16 cellular contexts compared by ENCODE assay signal in the genomic region with DNA sequence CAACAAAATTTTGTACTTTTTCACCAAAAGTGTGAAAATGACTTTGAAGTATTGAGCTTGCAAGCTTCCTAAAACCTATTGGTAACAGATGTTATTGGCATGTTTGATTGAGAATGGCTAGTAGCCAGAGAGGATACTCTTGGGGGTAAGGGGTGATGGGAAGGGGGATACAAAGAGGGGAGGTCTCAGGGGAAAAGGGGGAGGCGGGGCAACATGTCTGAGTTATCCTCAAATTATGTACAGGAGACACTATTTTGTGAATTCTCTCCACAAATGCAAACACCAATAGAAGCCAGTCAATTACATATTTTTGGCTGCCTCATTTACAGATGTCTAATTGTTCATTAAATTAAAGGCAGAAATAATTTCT. TPM values are rescaled to one million over a fixed set of nuclear protein-coding genes. Genes with fewer than 3 reads are reported as not detected.
DNase-seq lines count a peak whose midpoint lies in the region; ATAC-seq and TF ChIP-seq lines count a peak whose summit lies in the region.
"Had no signal": no experiment of that assay in that cellular context is flagged by ENCODE, and none has a peak within 500 bp of the region (broad histone marks: within the 10 kb centered on the region; RNA-seq: fewer than 3 reads in every experiment).

No MANE protein-coding gene starts in this region.

- peaks cover 32% of the 10 kb centered on the region for H3K4me1 Mint-ChIP-seq in progenitor cell of endocrine pancreas (ENCODE audit: low read depth)

- H3K4me3 ChIP-seq in AG09309 (ENCODE audit: control insufficient read depth, low read depth, low read length) (peak overlapping the region; percentile 61), adipocyte (ENCODE audit: low read length) (peak overlapping the region; percentile 100), hepatocyte (no peak overlapping the region)

- TF ChIP-seq CTCF in AG09309 (IDR thresholded peaks at IDR 0.05; ENCODE audit: control insufficient read depth, insufficient read depth, low read depth, low read length, missing control alignments) (no peak), hepatocyte (IDR thresholded peaks at IDR 0.05; ENCODE audit: poor library complexity) (no peak), progenitor cell of endocrine pancreas (IDR thresholded peaks at IDR 0.05; ENCODE audit: unreplicated experiment) (no peak)

- intact Hi-C loops in left colon (cut with DNase I, micrococcal nuclease): no loop called here

- ATAC-seq in left colon (no peak), HG02798 (IDR thresholded peaks at IDR 0.05; ENCODE audit: poor library complexity, unreplicated experiment) (no peak), HG03460 (IDR thresholded peaks at IDR 0.05; ENCODE audit: unreplicated experiment) (no peak)
- ATAC-seq: stimulated activated naive B cell treated with anti-CD40 and anti-IgM and Interleukin-4, amounts not matched to agents 10 μg/mL and 1 μg/mL and 100 μg/mL, for 72 hours had no signal

- no peaks in the 10 kb centered on the region for H3K9me3 Mint-ChIP-seq in progenitor cell of endocrine pancreas (ENCODE audit: low read depth)
- H3K9me3 Mint-ChIP-seq: activated B cell treated with CpG ODN at 0.5 μM for 24 hours; stimulated activated naive B cell treated with anti-CD40 and anti-IgM and Interleukin-4, amounts not matched to agents 10 μg/mL and 1 μg/mL and 100 μg/mL, for 72 hours; T-helper 1 cell treated with Interleukin-12 subunit alpha and Interleukin-12 subunit beta and Interleukin-4 antibody, amounts not matched to agents 30 μg/mL and 1 μg/mL, for 36 hours had no signal

- no peak overlapping the region for H3K27ac ChIP-seq in hepatocyte
- H3K27ac ChIP-seq: HL-60 had no signal

- peaks cover 44% of the 10 kb centered on the region for H3K27me3 Mint-ChIP-seq in progenitor cell of endocrine pancreas

- H3K9me2 ChIP-seq in hepatocyte (replicated peaks; ENCODE audit: insufficient read depth): no peaks in the 10 kb centered on the region

- no peak for DNase-seq in AG09309 (ENCODE audit: low read depth)
- DNase-seq in adipocyte (ENCODE audit: low read depth): no peak
- no peak for DNase-seq in hepatocyte (ENCODE audit: low spot score)
- no peak for DNase-seq in progenitor cell of endocrine pancreas (ENCODE audit: low spot score, unreplicated experiment)
- DNase-seq in NOMO-1 (lab: John Stamatoyannopoulos, UW; ENCODE audit: unreplicated experiment in 2 of 2): no peak
- no peak for DNase-seq in left colon
- DNase-seq: activated B cell treated with CpG ODN at 0.5 μM for 24 hours; anterior cingulate cortex; dermis blood vessel endothelial cell; Karpas-422; NCI-H1436; stimulated activated naive B cell treated with anti-CD40 and anti-IgM and Interleukin-4, amounts not matched to agents 10 μg/mL and 1 μg/mL and 100 μg/mL, for 72 hours had no signal

- H3K27me3 ChIP-seq in adipocyte (replicated peaks; ENCODE audit: control insufficient read depth, insufficient read depth, low read length) (no peaks in the 10 kb centered on the region), hepatocyte (peaks cover 51% of the 10 kb centered on the region)

- no peak overlapping the region for H2AFZ ChIP-seq in hepatocyte

- peak overlapping the region; percentile 86 for H3K4me2 ChIP-seq in hepatocyte

- H4K20me1 ChIP-seq in hepatocyte (ENCODE audit: insufficient read depth, poor library complexity, severe bottlenecking): peaks cover 11% of the 10 kb centered on the region

- no peak overlapping the region for H3K27ac Mint-ChIP-seq in progenitor cell of endocrine pancreas
- H3K27ac Mint-ChIP-seq: activated B cell treated with CpG ODN at 0.5 μM for 24 hours; stimulated activated naive B cell treated with anti-CD40 and anti-IgM and Interleukin-4, amounts not matched to agents 10 μg/mL and 1 μg/mL and 100 μg/mL, for 72 hours; T-helper 1 cell treated with Interleukin-12 subunit alpha and Interleukin-12 subunit beta and Interleukin-4 antibody, amounts not matched to agents 30 μg/mL and 1 μg/mL, for 36 hours had no signal

- H3K36me3 Mint-ChIP-seq in progenitor cell of endocrine pancreas (ENCODE audit: insufficient read depth): no peaks in the 10 kb centered on the region
- H3K36me3 Mint-ChIP-seq: stimulated activated naive B cell treated with anti-CD40 and anti-IgM and Interleukin-4, amounts not matched to agents 10 μg/mL and 1 μg/mL and 100 μg/mL, for 72 hours had no signal

- 43% methylated on average over 1 of the region's 1 CpG for WGBS in hepatocyte (ENCODE audit: low lambda C conversion rate, missing lambda C conversion rate)

- H3K9ac ChIP-seq in adipocyte (ENCODE audit: low read length): peak overlapping the region; percentile 100

- H3K4me1 ChIP-seq in adipocyte (ENCODE audit: control insufficient read depth, insufficient read depth, low read length) (peaks cover 24% of the 10 kb centered on the region), hepatocyte (ENCODE audit: insufficient read depth) (peaks cover 19% of the 10 kb centered on the region)

- H3K9me3 ChIP-seq in adipocyte (ENCODE audit: control insufficient read depth, low read length) (no peaks in the 10 kb centered on the region), hepatocyte (ENCODE audit: low read depth) (no peaks in the 10 kb centered on the region)

- H3K79me2 ChIP-seq in hepatocyte: peaks cover 15% of the 10 kb centered on the region

- H3K4me3 Mint-ChIP-seq in progenitor cell of endocrine pancreas (ENCODE audit: low read depth): peak overlapping the region; percentile 38
- H3K4me3 Mint-ChIP-seq: activated B cell treated with CpG ODN at 0.5 μM for 24 hours; stimulated activated naive B cell treated with anti-CD40 and anti-IgM and Interleukin-4, amounts not matched to agents 10 μg/mL and 1 μg/mL and 100 μg/mL, for 72 hours; T-helper 1 cell treated with Interleukin-12 subunit alpha and Interleukin-12 subunit beta and Interleukin-4 antibody, amounts not matched to agents 30 μg/mL and 1 μg/mL, for 36 hours had no signal

- H3K36me3 ChIP-seq in adipocyte (ENCODE audit: control insufficient read depth, insufficient read depth, low read length, severe bottlenecking): peaks cover 8% of the 10 kb centered on the region
- H3K36me3 ChIP-seq in hepatocyte (replicated peaks; ENCODE audit: insufficient read depth, low read depth): no peaks in the 10 kb centered on the region

RNA-seq across cellular contexts. Expression of a gene that starts 3.5 kb away (rescaled TPM):
- total RNA-seq in hepatocyte (45.9 and 61.3 TPM in 2 replicates), progenitor cell of endocrine pancreas (4.0 and 5.6 TPM in 2 replicates), left colon (1 to 10 TPM; 1.8 to 7.5 TPM)
- polyA plus RNA-seq in hepatocyte: 85.2 and 101 TPM in 2 replicates
- total RNA-seq: activated B cell treated with CpG ODN at 0.5 μM for 24 hours had no signal
